Comparison of ENCODE assay signal across 8 cellular contexts in genomic region chr19:50511069-50511822, GRCh38. TPM values are rescaled to one million over a fixed set of nuclear protein-coding genes. Genes with fewer than 3 reads are reported as not detected.
A peak's percentile ranks its signal among the peaks of the same experiment; 100 is the strongest.
DNase-seq lines count a peak whose midpoint lies in the region; ATAC-seq and TF ChIP-seq lines count a peak whose summit lies in the region.

A gene with protein sequence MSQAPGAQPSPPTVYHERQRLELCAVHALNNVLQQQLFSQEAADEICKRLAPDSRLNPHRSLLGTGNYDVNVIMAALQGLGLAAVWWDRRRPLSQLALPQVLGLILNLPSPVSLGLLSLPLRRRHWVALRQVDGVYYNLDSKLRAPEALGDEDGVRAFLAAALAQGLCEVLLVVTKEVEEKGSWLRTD (minus strand): TSS chr19:50511191. CDS start chr19:50510431, 760 bp downstream.

- ATAC-seq in CD8-positive, alpha-beta T cell: peak; percentile 91
- ATAC-seq in GM19467 (IDR thresholded peaks at IDR 0.05; ENCODE audit: unreplicated experiment): peak; percentile 87
- peak; percentile 97 for ATAC-seq in lower lobe of right lung

- CTCF ChIA-PET in CD8-positive, alpha-beta T cell (lab: Charles Lee): interaction anchor here (0.6 to 1.7 kb wide), 3 partner anchors 50 to 154 kb away, joined by 3 to 4 read pairs (median 3); no protein-coding TSS in a partner anchor

- H3K36me3 Mint-ChIP-seq in CD8-positive, alpha-beta T cell: peaks cover 9% of the 10 kb centered on the region

- H3K4me3 Mint-ChIP-seq in CD8-positive, alpha-beta T cell: peak within 1 kb of the TSS; percentile 91

- H3K9me3 ChIP-seq in CD8-positive, alpha-beta T cell (ENCODE audit: low read length): no peaks in the 10 kb centered on the region
- no peaks in the 10 kb centered on the region for H3K9me3 ChIP-seq in lower lobe of right lung

- H3K4me1 ChIP-seq in CD8-positive, alpha-beta T cell (ENCODE audit: insufficient read depth, low read length): peaks cover 16% of the 10 kb centered on the region
- peaks cover 8% of the 10 kb centered on the region for H3K4me1 ChIP-seq in lower lobe of right lung

- H3K4me1 Mint-ChIP-seq in CD8-positive, alpha-beta T cell (ENCODE audit: low read depth): peaks cover 16% of the 10 kb centered on the region

- DNase-seq in CD8-positive, alpha-beta T cell: peak; percentile 94 to 99 (median 95)
- DNase-seq in HS-5 (ENCODE audit: low read depth): peak; percentile 95
- peak; percentile 98 for DNase-seq in NK-92 treated with Interleukin-12 subunit alpha and Interleukin-12 subunit beta, amount 100 ng/mL, for 24 hours (lab: John Stamatoyannopoulos, UW)
- peak; percentile 97 for DNase-seq in activated CD8-positive, alpha-beta memory T cell treated with anti-CD3 and anti-CD28 coated beads for 24 hours
- peak; percentile 95 for DNase-seq in effector CD4-positive, alpha-beta T cell
- peak; percentile 100 for DNase-seq in lower lobe of right lung
- peak; percentile 94 to 95 (median 94) for DNase-seq in stimulated activated CD4-positive, alpha-beta T cell treated with anti-CD3 and anti-CD28 coated beads, TNF-alpha, amount 100 ng/mL, for 24 hours (ENCODE audit: low read depth in 3 of 3)

- peak within 1 kb of the TSS; percentile 93 for H3K4me3 ChIP-seq in CD8-positive, alpha-beta T cell (ENCODE audit: low read depth, low read length)
- H3K4me3 ChIP-seq in lower lobe of right lung: peak within 1 kb of the TSS; percentile 74

- peak within 1 kb of the TSS; percentile 99 for H3K27ac Mint-ChIP-seq in CD8-positive, alpha-beta T cell

- POLR2A ChIA-PET in CD8-positive, alpha-beta T cell (lab: Charles Lee): interaction anchor here (1.1 to 1.5 kb wide), 7 partner anchors 32 to 214 kb away, joined by 3 to 10 read pairs (median 5); partner anchors contain the start of genes EMC10, GARIN5A, NR1H2 and POLD1

- intact Hi-C loops in CD8-positive, alpha-beta T cell (cut with DNase I, micrococcal nuclease): loop anchor here (1.0 to 10.0 kb wide), 14 partner anchors 35 to 1639 kb away; partner anchors contain the start of genes EMC10 (in 2 of the 2), GARIN5A (in 2 of the 2), NR1H2 (in 2 of the 2) and CLDND2 (in 1 of the 2)
- intact Hi-C loops in lower lobe of right lung (cut with DNase I): no loop called here

- H3K9me3 Mint-ChIP-seq in CD8-positive, alpha-beta T cell: no peaks in the 10 kb centered on the region

- H3K27ac ChIP-seq in CD8-positive, alpha-beta T cell (ENCODE audit: low read depth, low read length): peak within 1 kb of the TSS; percentile 90
- peak within 1 kb of the TSS; percentile 76 for H3K27ac ChIP-seq in lower lobe of right lung

- TF ChIP-seq CTCF in CD8-positive, alpha-beta T cell (IDR thresholded peaks at IDR 0.05): no peak
- TF ChIP-seq CTCF in lower lobe of right lung (IDR thresholded peaks at IDR 0.05): no peak

- H3K27me3 ChIP-seq in CD8-positive, alpha-beta T cell (ENCODE audit: insufficient read depth, low read length): no peaks in the 10 kb centered on the region
- peaks cover 8% of the 10 kb centered on the region for H3K27me3 ChIP-seq in lower lobe of right lung (ENCODE audit: low read depth)

- H3K27me3 Mint-ChIP-seq in CD8-positive, alpha-beta T cell (ENCODE audit: low read depth): peaks cover 4% of the 10 kb centered on the region

- H3K36me3 ChIP-seq in CD8-positive, alpha-beta T cell (ENCODE audit: insufficient read depth, low read length): no peaks in the 10 kb centered on the region
- peaks cover 2% of the 10 kb centered on the region for H3K36me3 ChIP-seq in lower lobe of right lung

RNA-seq across cellular contexts. Expression of the gene that starts here (rescaled TPM):
- 1 to 10 TPM; 8.8 to 9.9 TPM for total RNA-seq in CD8-positive, alpha-beta T cell
- 40.4 TPM for total RNA-seq in lower lobe of right lung

Comparison
In these comparisons a context has a peak if more than half of its experiments do, and no peak if none do; other contexts are left out.
1. Peak in every context shown above with its lines: DNase-seq, ATAC-seq, H3K4me3 ChIP-seq and H3K27ac ChIP-seq.